ENCODE assay signal across 17 cellular contexts in genomic region chr14:90695997-90696681, GRCh38.
A peak's percentile ranks its signal among the peaks of the same experiment; 100 is the strongest.
DNase-seq lines count a peak whose midpoint lies in the region; ATAC-seq and TF ChIP-seq lines count a peak whose summit lies in the region.
"Had no signal": no experiment of that assay in that cellular context is flagged by ENCODE, and none has a peak within 500 bp of the region (broad histone marks: within the 10 kb centered on the region; RNA-seq: fewer than 3 reads in every experiment).

No MANE protein-coding gene starts in this region.

- POLR2A ChIA-PET in activated CD4-positive, alpha-beta T cell treated with anti-CD3 and anti-CD28 coated beads, Interleukin-2, amount 10 ng/mL, durations not matched to agents 7 days and 5 days (lab: Charles Lee): no interaction called here

- H3K27me3 Mint-ChIP-seq in neural progenitor cell (ENCODE audit: insufficient read depth, low read depth): no peaks in the 10 kb centered on the region
- no peaks in the 10 kb centered on the region for H3K27me3 Mint-ChIP-seq in stimulated activated naive CD8-positive, alpha-beta T cell treated with anti-CD3 and anti-CD28 coated beads, Interleukin-15, amount 100 ng/mL, for 72 hours
- no peaks in the 10 kb centered on the region for H3K27me3 Mint-ChIP-seq in activated CD4-positive, alpha-beta T cell treated with anti-CD3 and anti-CD28 coated beads, Interleukin-2, amount 10 ng/mL, durations not matched to agents 7 days and 5 days

- CTCF ChIA-PET in activated CD4-positive, alpha-beta T cell treated with anti-CD3 and anti-CD28 coated beads, Interleukin-2, amount 10 ng/mL, durations not matched to agents 7 days and 5 days (lab: Charles Lee): interaction anchor here (0.7 to 2.7 kb wide), 4 partner anchors 66 to 297 kb away, joined by 3 to 10 read pairs (median 3); no protein-coding TSS in a partner anchor

- H3K27me3 ChIP-seq in left ventricle myocardium inferior (ENCODE audit: low read depth): no peaks in the 10 kb centered on the region
- H3K27me3 ChIP-seq in neural progenitor cell: no peaks in the 10 kb centered on the region
- H3K27me3 ChIP-seq: cardiac muscle cell had no signal

- H3K36me3 Mint-ChIP-seq in neural progenitor cell: no peaks in the 10 kb centered on the region
- no peaks in the 10 kb centered on the region for H3K36me3 Mint-ChIP-seq in activated CD4-positive, alpha-beta T cell treated with anti-CD3 and anti-CD28 coated beads, Interleukin-2, amount 10 ng/mL, durations not matched to agents 7 days and 5 days (ENCODE audit: low read depth)
- H3K36me3 Mint-ChIP-seq: natural killer cell had no signal

- no peak overlapping the region for H3K9ac ChIP-seq in neural progenitor cell

- no peak overlapping the region for H2AFZ ChIP-seq in neural progenitor cell (replicated peaks)

- no peaks in the 10 kb centered on the region for H3K9me3 Mint-ChIP-seq in neural progenitor cell
- no peaks in the 10 kb centered on the region for H3K9me3 Mint-ChIP-seq in stimulated activated naive CD8-positive, alpha-beta T cell treated with anti-CD3 and anti-CD28 coated beads, Interleukin-15, amount 100 ng/mL, for 72 hours
- H3K9me3 Mint-ChIP-seq in activated CD4-positive, alpha-beta T cell treated with anti-CD3 and anti-CD28 coated beads, Interleukin-2, amount 10 ng/mL, durations not matched to agents 7 days and 5 days: no peaks in the 10 kb centered on the region
- H3K9me3 Mint-ChIP-seq: natural killer cell had no signal

- peak overlapping the region; percentile 85 for H3K27ac ChIP-seq in left ventricle myocardium inferior (replicated peaks)
- no peak overlapping the region for H3K27ac ChIP-seq in neural progenitor cell
- H3K27ac ChIP-seq: cardiac muscle cell had no signal

- no peaks in the 10 kb centered on the region for H3K79me2 ChIP-seq in neural progenitor cell (ENCODE audit: low read depth)

- H3K4me2 ChIP-seq in neural progenitor cell: no peak overlapping the region

- H3K4me1 ChIP-seq in left ventricle myocardium inferior: peaks cover 41% of the 10 kb centered on the region
- H3K4me1 ChIP-seq in neural progenitor cell: no peaks in the 10 kb centered on the region
- H3K4me1 ChIP-seq: Caco-2 had no signal

- TF ChIP-seq CTCF in left ventricle myocardium inferior (IDR thresholded peaks at IDR 0.05; ENCODE audit: borderline replicate concordance) (no peak), neural progenitor cell (IDR thresholded peaks at IDR 0.05) (no peak)

- H3K4me1 Mint-ChIP-seq in neural progenitor cell: peaks cover 32% of the 10 kb centered on the region
- peaks cover 9% of the 10 kb centered on the region for H3K4me1 Mint-ChIP-seq in stimulated activated naive CD8-positive, alpha-beta T cell treated with anti-CD3 and anti-CD28 coated beads, Interleukin-15, amount 100 ng/mL, for 72 hours
- peaks cover 4% of the 10 kb centered on the region for H3K4me1 Mint-ChIP-seq in activated CD4-positive, alpha-beta T cell treated with anti-CD3 and anti-CD28 coated beads, Interleukin-2, amount 10 ng/mL, durations not matched to agents 7 days and 5 days

- no peak overlapping the region for H3K4me3 Mint-ChIP-seq in neural progenitor cell
- H3K4me3 Mint-ChIP-seq in stimulated activated naive CD8-positive, alpha-beta T cell treated with anti-CD3 and anti-CD28 coated beads, Interleukin-15, amount 100 ng/mL, for 72 hours: no peak overlapping the region
- no peak overlapping the region for H3K4me3 Mint-ChIP-seq in activated CD4-positive, alpha-beta T cell treated with anti-CD3 and anti-CD28 coated beads, Interleukin-2, amount 10 ng/mL, durations not matched to agents 7 days and 5 days
- H3K4me3 Mint-ChIP-seq: activated CD8-positive, alpha-beta T cell treated with anti-CD3 and anti-CD28 coated beads, Interleukin-2, amount 10 ng/mL, durations not matched to agents 7 days and 5 days; natural killer cell had no signal

- no peaks in the 10 kb centered on the region for H4K20me1 ChIP-seq in neural progenitor cell (ENCODE audit: low read depth)

- H3F3A ChIP-seq in neural progenitor cell (ENCODE audit: low read depth): peaks cover 7% of the 10 kb centered on the region

- intact Hi-C loops in left ventricle myocardium inferior (cut with micrococcal nuclease): loop anchor here (2.0 to 10.0 kb wide), 2 partner anchors 291 to 393 kb away; no protein-coding TSS in a partner anchor
- intact Hi-C loops in Right ventricle myocardium inferior (cut with DNase I): loop anchor here (2.0 to 5.0 kb wide), 5 partner anchors 69 to 394 kb away; no protein-coding TSS in a partner anchor

- H3K9me3 ChIP-seq in left ventricle myocardium inferior (replicated peaks): no peaks in the 10 kb centered on the region
- no peaks in the 10 kb centered on the region for H3K9me3 ChIP-seq in neural progenitor cell (ENCODE audit: low read depth)
- H3K9me3 ChIP-seq: Caco-2, lower lobe of right lung had no signal

- no peak for DNase-seq in left ventricle myocardium inferior
- no peak for DNase-seq in Right ventricle myocardium inferior (ENCODE audit: missing footprints)
- peak; percentile 50 for DNase-seq in cerebellar cortex (ENCODE audit: low spot score)
- DNase-seq in neural progenitor cell (ENCODE audit: low spot score): no peak
- no peak for DNase-seq in GM19238 (ENCODE audit: insufficient read length, low spot score)
- no peak for DNase-seq in stimulated activated naive CD8-positive, alpha-beta T cell treated with anti-CD3 and anti-CD28 coated beads, Interleukin-15, amount 100 ng/mL, for 72 hours
- DNase-seq in activated CD4-positive, alpha-beta T cell treated with anti-CD3 and anti-CD28 coated beads, Interleukin-2, amount 10 ng/mL, durations not matched to agents 7 days and 5 days: no peak
- DNase-seq: activated CD8-positive, alpha-beta T cell treated with anti-CD3 and anti-CD28 coated beads, Interleukin-2, amount 10 ng/mL, durations not matched to agents 7 days and 5 days; Caco-2; foreskin melanocyte; lower lobe of right lung; MM.1S; natural killer cell; stimulated activated CD4-positive, alpha-beta T cell treated with anti-CD3 and anti-CD28 coated beads, Interleukin-4, amount 100 ng/mL, for 4 hours had no signal

- H3K4me3 ChIP-seq in left ventricle myocardium inferior (no peak overlapping the region), neural progenitor cell (no peak overlapping the region)
- H3K4me3 ChIP-seq: cardiac muscle cell, HAP-1, lower lobe of right lung had no signal

- no peak for ATAC-seq in Right ventricle myocardium inferior
- ATAC-seq in HG03280 (IDR thresholded peaks at IDR 0.05; ENCODE audit: unreplicated experiment): no peak
- ATAC-seq in stimulated activated naive CD8-positive, alpha-beta T cell treated with anti-CD3 and anti-CD28 coated beads, Interleukin-15, amount 100 ng/mL, for 72 hours: no peak
- ATAC-seq: activated CD8-positive, alpha-beta T cell treated with anti-CD3 and anti-CD28 coated beads, Interleukin-2, amount 10 ng/mL, durations not matched to agents 7 days and 5 days; lower lobe of right lung; natural killer cell had no signal

- H3K36me3 ChIP-seq in left ventricle myocardium inferior (no peaks in the 10 kb centered on the region), neural progenitor cell (no peaks in the 10 kb centered on the region)
- H3K36me3 ChIP-seq: cardiac muscle cell, HAP-1, lower lobe of right lung had no signal

- peak overlapping the region; percentile 44 for H3K27ac Mint-ChIP-seq in neural progenitor cell
- peak overlapping the region in 1 of 2 donors; percentile 29 for H3K27ac Mint-ChIP-seq in stimulated activated naive CD8-positive, alpha-beta T cell treated with anti-CD3 and anti-CD28 coated beads, Interleukin-15, amount 100 ng/mL, for 72 hours
- H3K27ac Mint-ChIP-seq in activated CD4-positive, alpha-beta T cell treated with anti-CD3 and anti-CD28 coated beads, Interleukin-2, amount 10 ng/mL, durations not matched to agents 7 days and 5 days: no peak overlapping the region
- H3K27ac Mint-ChIP-seq: activated CD8-positive, alpha-beta T cell treated with anti-CD3 and anti-CD28 coated beads, Interleukin-2, amount 10 ng/mL, durations not matched to agents 7 days and 5 days; natural killer cell had no signal
